In the genomic region with DNA sequence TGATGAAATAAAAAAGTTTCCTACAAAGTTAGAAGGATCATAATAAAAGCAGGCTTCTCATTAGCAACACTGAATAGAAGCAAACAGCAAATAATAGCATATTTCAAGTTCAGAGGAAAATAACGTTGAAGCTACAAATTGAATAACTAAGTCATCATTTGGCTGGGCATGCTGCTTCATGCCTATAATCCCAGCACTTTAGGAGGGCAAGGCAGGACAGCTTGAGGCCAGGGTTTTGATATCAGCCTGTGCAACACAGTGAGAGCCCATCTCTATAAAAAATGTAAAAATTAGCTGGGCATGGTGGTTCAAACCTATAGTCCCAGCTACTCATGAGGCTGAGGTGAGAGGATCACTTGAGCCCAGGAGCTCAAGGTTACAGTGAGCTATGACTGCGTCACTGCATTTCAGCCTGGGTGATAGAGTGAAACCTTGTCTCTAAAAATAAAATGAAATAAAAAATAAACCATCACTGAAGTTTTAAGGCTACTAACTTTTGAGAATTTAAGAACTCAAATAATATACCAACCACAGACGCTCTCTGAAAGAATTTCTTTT, we compare ENCODE assay signal across 14 cellular contexts.
"Had no signal": no experiment of that assay in that cellular context is flagged by ENCODE, and none has a peak within 500 bp of the region (broad histone marks: within the 10 kb centered on the region; RNA-seq: fewer than 3 reads in every experiment).

No MANE protein-coding gene starts in this region.

- H3K27ac ChIP-seq: tibial nerve, vagina had no signal

- ATAC-seq: effector memory CD8-positive, alpha-beta T cell; stimulated activated naive B cell treated with anti-CD40 and anti-IgM and Interleukin-4, amounts not matched to agents 10 μg/mL and 1 μg/mL and 100 μg/mL, for 72 hours had no signal

- H3K9me3 ChIP-seq: tibial nerve, vagina had no signal

- H3K4me3 Mint-ChIP-seq: activated CD4-positive, alpha-beta T cell treated with anti-CD3 and anti-CD28 coated beads, Interleukin-2, amount 10 ng/mL, durations not matched to agents 7 days and 5 days; effector memory CD8-positive, alpha-beta T cell; immature natural killer cell; stimulated activated naive B cell treated with anti-CD40 and anti-IgM and Interleukin-4, amounts not matched to agents 10 μg/mL and 1 μg/mL and 100 μg/mL, for 72 hours; T-helper 1 cell treated with Interleukin-12 subunit alpha and Interleukin-12 subunit beta and Interleukin-4 antibody, amounts not matched to agents 30 μg/mL and 1 μg/mL, for 36 hours had no signal

- H3K27ac Mint-ChIP-seq: activated CD4-positive, alpha-beta T cell treated with anti-CD3 and anti-CD28 coated beads, Interleukin-2, amount 10 ng/mL, durations not matched to agents 7 days and 5 days; stimulated activated naive B cell treated with anti-CD40 and anti-IgM and Interleukin-4, amounts not matched to agents 10 μg/mL and 1 μg/mL and 100 μg/mL, for 72 hours; T-helper 1 cell treated with Interleukin-12 subunit alpha and Interleukin-12 subunit beta and Interleukin-4 antibody, amounts not matched to agents 30 μg/mL and 1 μg/mL, for 36 hours had no signal

- H3K27me3 Mint-ChIP-seq: activated CD4-positive, alpha-beta T cell treated with anti-CD3 and anti-CD28 coated beads, Interleukin-2, amount 10 ng/mL, durations not matched to agents 7 days and 5 days; effector memory CD8-positive, alpha-beta T cell; stimulated activated naive B cell treated with anti-CD40 and anti-IgM and Interleukin-4, amounts not matched to agents 10 μg/mL and 1 μg/mL and 100 μg/mL, for 72 hours had no signal

- H3K27me3 ChIP-seq: tibial nerve, vagina had no signal

- H3K9me3 Mint-ChIP-seq: activated CD4-positive, alpha-beta T cell treated with anti-CD3 and anti-CD28 coated beads, Interleukin-2, amount 10 ng/mL, durations not matched to agents 7 days and 5 days; effector memory CD8-positive, alpha-beta T cell; immature natural killer cell; stimulated activated naive B cell treated with anti-CD40 and anti-IgM and Interleukin-4, amounts not matched to agents 10 μg/mL and 1 μg/mL and 100 μg/mL, for 72 hours; T-helper 1 cell treated with Interleukin-12 subunit alpha and Interleukin-12 subunit beta and Interleukin-4 antibody, amounts not matched to agents 30 μg/mL and 1 μg/mL, for 36 hours had no signal

- H3K4me3 ChIP-seq: tibial nerve, vagina had no signal

- DNase-seq: activated CD4-positive, alpha-beta T cell treated with anti-CD3 and anti-CD28 coated beads, Interleukin-2, amount 10 ng/mL, durations not matched to agents 7 days and 5 days; activated CD4-positive, CD25-positive, alpha-beta regulatory T cell; activated CD8-positive, alpha-beta memory T cell treated with anti-CD3 and anti-CD28 coated beads for 24 hours; activated naive CD4-positive, alpha-beta T cell treated with Interleukin-2 at 50 U/mL for 16 hours; central memory CD4-positive, alpha-beta T cell; effector memory CD8-positive, alpha-beta T cell; erythroblast; immature natural killer cell; left cardiac atrium; stimulated activated CD4-positive, alpha-beta T cell treated with anti-CD3 and anti-CD28 coated beads, Interleukin-1b, Interleukin-23, amount 100 ng/mL, for 48 hours; stimulated activated naive B cell treated with anti-CD40 and anti-IgM and Interleukin-4, amounts not matched to agents 10 μg/mL and 1 μg/mL and 100 μg/mL, for 72 hours had no signal
